In genomic region chr5:55402199-55402598, GRCh38 we compare ENCODE assay signal across 1 cellular context.
TF ChIP-seq lines count a peak whose summit lies in the region.

No MANE protein-coding gene starts in this region.

TF ChIP-seq in H1, 55 proteins besides CTCF, POLR2A, EP300 and RAD21:
- TF ChIP-seq CHD7 (IDR thresholded peaks at IDR 0.05; ENCODE audit: insufficient replicate concordance, low read length) (no peak), BACH1 (IDR thresholded peaks at IDR 0.05; ENCODE audit: low read length) (no peak), MAX (IDR thresholded peaks at IDR 0.05) (no peak), KDM4A (IDR thresholded peaks at IDR 0.05; ENCODE audit: low read depth, low read length, severe bottlenecking) (no peak)
